29 cellular contexts compared by ENCODE assay signal in the genomic region with DNA sequence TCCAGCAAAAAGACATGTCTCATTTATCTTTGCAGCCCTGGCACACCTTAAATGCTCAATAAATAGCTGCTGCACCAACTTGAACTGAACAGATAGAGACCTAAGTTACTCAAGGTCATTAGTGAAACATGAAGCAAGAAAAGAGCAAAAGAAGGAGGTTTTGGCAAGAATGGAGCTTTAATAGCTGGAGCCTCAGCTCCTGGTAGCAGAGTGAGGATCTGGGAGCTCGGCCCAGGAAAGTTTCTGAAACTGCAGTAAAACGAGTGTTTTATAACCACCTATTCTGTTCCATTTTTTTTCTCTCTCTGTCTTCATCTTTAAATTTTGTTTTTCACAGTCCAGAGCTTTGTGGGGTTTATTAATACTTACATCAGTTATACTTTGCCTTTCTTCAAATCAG.
"Had no signal": no experiment of that assay in that cellular context is flagged by ENCODE, and none has a peak within 500 bp of the region (broad histone marks: within the 10 kb centered on the region; RNA-seq: fewer than 3 reads in every experiment).

No MANE protein-coding gene starts in this region.

- H3K4me3 ChIP-seq: adrenal gland, body of pancreas, esophagus muscularis mucosa, gastrocnemius medialis, pancreas, prostate gland, sigmoid colon, thoracic aorta had no signal

- ATAC-seq: body of pancreas; gastrocnemius medialis; left colon; naive thymus-derived CD4-positive, alpha-beta T cell had no signal

- DNase-seq: activated CD4-positive, alpha-beta T cell treated with anti-CD3 and anti-CD28 coated beads for 48 hours; activated CD4-positive, alpha-beta T cell treated with anti-CD3 and anti-CD28 coated beads, Interleukin-2, amount 50 U/mL, for 48 hours; activated CD8-positive, alpha-beta memory T cell treated with anti-CD3 and anti-CD28 coated beads for 24 hours; activated effector memory CD4-positive, alpha-beta T cell treated with anti-CD3 and anti-CD28 coated beads, Interleukin-2, amount 50 U/mL, for 16 hours; activated naive CD4-positive, alpha-beta T cell treated with anti-CD3 and anti-CD28 coated beads for 36 hours; activated naive CD8-positive, alpha-beta T cell treated with anti-CD3 and anti-CD28 coated beads for 36 hours; activated T-cell treated with anti-CD3 and anti-CD28 coated beads, Interleukin-2, amount 50 U/mL, for 1 hour; adrenal gland; aorta; body of pancreas; dermis blood vessel endothelial cell; effector CD4-positive, alpha-beta T cell; glutamatergic neuron; hippocampal formation; left colon; midbrain; naive thymus-derived CD4-positive, alpha-beta T cell; nucleus accumbens; pancreas; retina; sigmoid colon; stimulated activated CD4-positive, alpha-beta T cell treated with anti-CD3 and anti-CD28 coated beads, Interleukin-15, amount 100 ng/mL, for 24 hours; stimulated activated CD4-positive, alpha-beta T cell treated with anti-CD3 and anti-CD28 coated beads, Interleukin-2, amount 100 ng/mL, for 24 hours; stimulated activated naive CD4-positive, alpha-beta T cell had no signal

- H3K9me3 ChIP-seq: adrenal gland, body of pancreas, esophagus muscularis mucosa, gastrocnemius medialis, pancreas, prostate gland, sigmoid colon, thoracic aorta had no signal

- H3K27me3 ChIP-seq: adrenal gland, body of pancreas, pancreas had no signal

- H3K36me3 ChIP-seq: adrenal gland, esophagus muscularis mucosa, gastrocnemius medialis, pancreas, prostate gland, sigmoid colon, thoracic aorta had no signal

- H3K4me1 ChIP-seq: prostate gland, sigmoid colon had no signal

- H3K27ac ChIP-seq: adrenal gland, esophagus muscularis mucosa, pancreas, thoracic aorta, VCaP had no signal
